In genomic region chr4:142519342-142519741, GRCh38 we compare ENCODE assay signal across 20 cellular contexts.
DNase-seq lines count a peak whose midpoint lies in the region; ATAC-seq and TF ChIP-seq lines count a peak whose summit lies in the region.
"Had no signal": no experiment of that assay in that cellular context is flagged by ENCODE, and none has a peak within 500 bp of the region (broad histone marks: within the 10 kb centered on the region; RNA-seq: fewer than 3 reads in every experiment).

No MANE protein-coding gene starts in this region.

- ATAC-seq in GM19455 (IDR thresholded peaks at IDR 0.05; ENCODE audit: unreplicated experiment): no peak
- ATAC-seq: CD8-positive, alpha-beta T cell had no signal

- H3K27ac ChIP-seq in esophagus squamous epithelium: no peak overlapping the region
- H3K27ac ChIP-seq: BLaER1 treated with 17β-estradiol and CSF1 and Interleukin-3, amounts not matched to agents 10 nM and 100 nM had no signal

- no peak overlapping the region for H3K4me3 ChIP-seq in esophagus squamous epithelium
- no peak overlapping the region for H3K4me3 ChIP-seq in lower leg skin (ENCODE audit: low read depth, poor library complexity, severe bottlenecking)
- H3K4me3 ChIP-seq: BLaER1 treated with 17β-estradiol and CSF1 and Interleukin-3, amounts not matched to agents 10 nM and 100 nM had no signal

- TF ChIP-seq CTCF in esophagus squamous epithelium (IDR thresholded peaks at IDR 0.05): no peak
- TF ChIP-seq CTCF in lower leg skin (IDR thresholded peaks at IDR 0.05): no peak

- H3K4me1 ChIP-seq in esophagus squamous epithelium: no peaks in the 10 kb centered on the region
- H3K4me1 ChIP-seq: BLaER1 treated with 17β-estradiol and CSF1 and Interleukin-3, amounts not matched to agents 10 nM and 100 nM had no signal

- TF ChIP-seq POLR2A in esophagus squamous epithelium (IDR thresholded peaks at IDR 0.05) (no peak), lower leg skin (IDR thresholded peaks at IDR 0.05) (no peak)

- intact Hi-C loops in esophagus squamous epithelium (cut with DNase I) (no loop called here), lower leg skin (cut with DNase I; ENCODE audit: low total_unique reads) (no loop called here)

- H3K27me3 ChIP-seq in esophagus squamous epithelium: no peaks in the 10 kb centered on the region
- H3K27me3 ChIP-seq: BLaER1 treated with 17β-estradiol and CSF1 and Interleukin-3, amounts not matched to agents 10 nM and 100 nM had no signal

- DNase-seq in ELR (ENCODE audit: low read depth) (peak; percentile 11), NCI-H226 (peak; percentile 4), SK-N-DZ (ENCODE audit: low spot score) (peak; percentile 75), foreskin melanocyte (peak; percentile 14), GDM1 (lab: John Stamatoyannopoulos, UW) (no peak), esophagus squamous epithelium (lab: John Stamatoyannopoulos, UW) (no peak), lower leg skin (ENCODE audit: low spot score in 2 of 2) (no peak)
- DNase-seq: CD8-positive, alpha-beta T cell; H9; MM.1S; NCI-H1092; NCI-H146; NCI-H2029 treated with DMSO at 0.1 percent for 48 hours; NCI-H2171; NCI-H446; NK-92 treated with Interleukin-12 subunit alpha and Interleukin-12 subunit beta, amount 100 ng/mL, for 24 hours; RPMI8226; SW 1271 had no signal

- H3K9me3 ChIP-seq in esophagus squamous epithelium: no peaks in the 10 kb centered on the region
- H3K9me3 ChIP-seq: BLaER1 treated with 17β-estradiol and CSF1 and Interleukin-3, amounts not matched to agents 10 nM and 100 nM had no signal

- H3K36me3 ChIP-seq in esophagus squamous epithelium: no peaks in the 10 kb centered on the region
- H3K36me3 ChIP-seq: BLaER1 treated with 17β-estradiol and CSF1 and Interleukin-3, amounts not matched to agents 10 nM and 100 nM had no signal

Comparison
In these comparisons a context has a peak if more than half of its experiments do, and no peak if none do; other contexts are left out.
1. DNase-seq: peak in ELR (single experiment), NCI-H226 (single experiment), SK-N-DZ (single experiment) and foreskin melanocyte (single experiment); none in GDM1 (single experiment), esophagus squamous epithelium (single experiment) and lower leg skin (0 of 2).